ENCODE assay signal across 1 cellular context in the genomic region with DNA sequence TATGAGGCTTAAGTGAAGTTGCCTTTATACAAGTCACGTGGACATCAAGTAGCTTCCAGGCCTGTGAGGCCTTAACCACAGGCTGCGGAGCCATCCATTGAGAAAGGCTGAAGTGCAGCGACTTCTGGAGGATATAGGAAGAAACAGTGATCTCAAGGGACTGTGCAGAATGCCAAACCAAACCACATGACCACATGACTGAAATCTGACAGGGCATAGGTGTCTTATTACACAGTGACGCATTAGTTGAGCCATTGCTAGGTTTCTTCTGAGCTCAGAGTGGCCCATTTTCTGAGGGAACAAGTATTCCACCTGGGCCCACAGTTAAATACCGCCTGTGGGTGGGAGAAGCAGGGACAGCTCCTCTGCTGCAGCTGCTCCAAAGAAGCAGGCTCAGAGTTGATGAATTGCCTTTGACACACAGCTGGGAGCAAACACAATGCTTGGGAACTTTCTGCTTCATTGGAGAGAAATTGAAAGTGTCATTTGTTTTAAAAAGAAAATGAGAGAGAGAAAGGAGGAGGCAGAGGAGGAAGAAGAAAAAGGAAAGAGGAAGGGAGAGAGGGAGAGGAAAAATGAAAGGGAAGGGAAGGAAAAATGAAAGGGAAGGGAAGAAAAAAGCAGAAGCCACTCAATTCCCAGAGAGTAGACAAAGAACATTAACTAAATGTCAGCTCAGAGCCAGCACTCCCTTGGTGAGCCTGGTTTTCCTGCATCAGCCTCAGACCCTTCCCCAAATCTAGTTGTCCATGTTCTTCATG.
A peak's percentile ranks its signal among the peaks of the same experiment; 100 is the strongest.
TF ChIP-seq lines count a peak whose summit lies in the region.

No MANE protein-coding gene starts in this region.

TF ChIP-seq in HEK293, 187 proteins besides CTCF, POLR2A, EP300 and RAD21 (continued from another document and continues in another):
- TF ChIP-seq REST (tag by site-specific recombination; IDR thresholded peaks at IDR 0.05) (peak; percentile 65; the same call in 1 of the 2 replicates), MZF1 (tag by site-specific recombination; IDR thresholded peaks at IDR 0.05; ENCODE audit: borderline replicate concordance) (peak; percentile 73; the same call in 1 of the 2 replicates), ZNF561 (tag by site-specific recombination; IDR thresholded peaks at IDR 0.05; ENCODE audit: borderline replicate concordance) (peak; percentile 70), INSM2 (tag by site-specific recombination; IDR thresholded peaks at IDR 0.05) (peak; percentile 58; the same call in 1 of the 2 replicates), ZNF202 (tag by site-specific recombination; IDR thresholded peaks at IDR 0.05; ENCODE audit: borderline replicate concordance) (no peak), SP7 (tag by site-specific recombination; IDR thresholded peaks at IDR 0.05) (peak; percentile 80), ZBTB17 (tag by site-specific recombination; IDR thresholded peaks at IDR 0.05) (peak; percentile 96), ZNF184 (tag by site-specific recombination; IDR thresholded peaks at IDR 0.05) (peak; percentile 69), GFI1B (tag by site-specific recombination; IDR thresholded peaks at IDR 0.05) (peak; percentile 38; the same call in 1 of the 2 replicates), ZIC2 (tag by site-specific recombination; IDR thresholded peaks at IDR 0.05) (no peak), ZNF654 (tag by site-specific recombination; IDR thresholded peaks at IDR 0.05; ENCODE audit: low read depth) (peak; percentile 16; the same call in 1 of the 2 replicates), KLF8 (tag by site-specific recombination; IDR thresholded peaks at IDR 0.05) (peak; percentile 59), TSHZ1 (tag by site-specific recombination; IDR thresholded peaks at IDR 0.05; ENCODE audit: borderline replicate concordance) (peak; percentile 61; the same call in 1 of the 2 replicates), ZNF518A (tag by site-specific recombination; conservative IDR thresholded peaks at IDR 0.05; ENCODE audit: low read depth) (0 out of 2 replicates have a peak, but pooled peaks have one; percentile 27), ZNF2 (tag by site-specific recombination; IDR thresholded peaks at IDR 0.05) (peak; percentile 24; the same call in 1 of the 2 replicates), ZNF426 (tag by site-specific recombination; IDR thresholded peaks at IDR 0.05) (no peak), ZNF341 (tag by site-specific recombination; IDR thresholded peaks at IDR 0.05; ENCODE audit: low read depth) (no peak), ZNF394 (tag by site-specific recombination; IDR thresholded peaks at IDR 0.05; ENCODE audit: borderline replicate concordance) (peak; percentile 99), ZNF639 (tag by site-specific recombination; IDR thresholded peaks at IDR 0.05) (peak; percentile 50; the same call in 1 of the 2 replicates), ZNF600 (tag by site-specific recombination; IDR thresholded peaks at IDR 0.05) (peak; percentile 71), PATZ1 (tag by site-specific recombination; IDR thresholded peaks at IDR 0.05) (peak; percentile 52; the same call in 1 of the 2 replicates), PRDM1 (tag by site-specific recombination; IDR thresholded peaks at IDR 0.05) (peak; percentile 99), IKZF3 (tag by site-specific recombination; IDR thresholded peaks at IDR 0.05) (peak; percentile 41; the same call in 1 of the 2 replicates), SCRT2 (tag by site-specific recombination; IDR thresholded peaks at IDR 0.05) (peak; percentile 27; the same call in 1 of the 2 replicates), ZNF692 (tag by site-specific recombination; IDR thresholded peaks at IDR 0.05) (peak; percentile 97)
